Comparison of ENCODE assay signal across 8 cellular contexts in genomic region chr5:34007675-34008600, GRCh38. TPM values are rescaled to one million over a fixed set of nuclear protein-coding genes. Genes with fewer than 3 reads are reported as not detected.
DNase-seq lines count a peak whose midpoint lies in the region; ATAC-seq and TF ChIP-seq lines count a peak whose summit lies in the region.

AMACR (minus strand) TSS chr5:34008050; CDS start chr5:34008019, 31 bp downstream.

- ATAC-seq in GM19328 (IDR thresholded peaks at IDR 0.05; ENCODE audit: unreplicated experiment) = peak; percentile 95
- ATAC-seq in HG03469 (IDR thresholded peaks at IDR 0.05; ENCODE audit: unreplicated experiment) = peak; percentile 73
- peak; percentile 94 for ATAC-seq in left lung

- H3K9me3 ChIP-seq in left lung = no peaks in the 10 kb centered on the region

- CTCF ChIA-PET in activated CD4-positive, alpha-beta T cell treated with anti-CD3 and anti-CD28 coated beads, Interleukin-2, amount 10 ng/mL, durations not matched to agents 7 days and 5 days (lab: Charles Lee) = interaction anchor here (1.4 kb wide), 1 partner anchor 11 kb away, joined by 4 read pairs; no protein-coding TSS in a partner anchor

- H3K36me3 Mint-ChIP-seq in activated CD4-positive, alpha-beta T cell treated with anti-CD3 and anti-CD28 coated beads, Interleukin-2, amount 10 ng/mL, durations not matched to agents 7 days and 5 days (ENCODE audit: low read depth) = peaks cover 19% of the 10 kb centered on the region

- no peak for TF ChIP-seq CTCF in left lung (IDR thresholded peaks at IDR 0.05)

- peaks cover 12 to 15% of the 10 kb centered on the region in 2 donors for H3K4me1 ChIP-seq in left lung

- H3K27me3 Mint-ChIP-seq in activated CD4-positive, alpha-beta T cell treated with anti-CD3 and anti-CD28 coated beads, Interleukin-2, amount 10 ng/mL, durations not matched to agents 7 days and 5 days = no peaks in the 10 kb centered on the region

- peak within 1 kb of the TSS; percentile 98 to 99 for H3K27ac ChIP-seq in left lung

- peak within 1 kb of the TSS; percentile 67 to 71 for H3K4me3 ChIP-seq in left lung

- DNase-seq in C1 segment of cervical spinal cord (lab: John Stamatoyannopoulos, UW) (peak; percentile 75 to 99 (median 94)), NCI-H526 (lab: John Stamatoyannopoulos, UW) (peak; percentile 94 to 99), cortex of kidney (lab: John Stamatoyannopoulos, UW) (peak; percentile 84), left lung (peak; percentile 91 to 99)
- DNase-seq in activated CD4-positive, alpha-beta T cell treated with anti-CD3 and anti-CD28 coated beads, Interleukin-2, amount 10 ng/mL, durations not matched to agents 7 days and 5 days = peak; percentile 94
- peak; percentile 84 for DNase-seq in stimulated activated CD4-positive, alpha-beta T cell treated with anti-CD3 and anti-CD28 coated beads, Interleukin-2, amount 100 ng/mL, for 4 hours (ENCODE audit: low read depth)

- POLR2A ChIA-PET in activated CD4-positive, alpha-beta T cell treated with anti-CD3 and anti-CD28 coated beads, Interleukin-2, amount 10 ng/mL, durations not matched to agents 7 days and 5 days (lab: Charles Lee) = interaction anchor here (0.7 to 1.1 kb wide), 2 partner anchors 14 to 167 kb away, joined by 3 to 7 read pairs; no protein-coding TSS in a partner anchor

- peak within 1 kb of the TSS; percentile 92 for H3K27ac Mint-ChIP-seq in activated CD4-positive, alpha-beta T cell treated with anti-CD3 and anti-CD28 coated beads, Interleukin-2, amount 10 ng/mL, durations not matched to agents 7 days and 5 days

- H3K36me3 ChIP-seq in left lung = peaks cover 0 to 4% of the 10 kb centered on the region in 2 donors

- intact Hi-C loops in left lung (cut with DNase I) = no loop called here

- H3K4me3 Mint-ChIP-seq in activated CD4-positive, alpha-beta T cell treated with anti-CD3 and anti-CD28 coated beads, Interleukin-2, amount 10 ng/mL, durations not matched to agents 7 days and 5 days = peak within 1 kb of the TSS; percentile 84

- H3K4me1 Mint-ChIP-seq in activated CD4-positive, alpha-beta T cell treated with anti-CD3 and anti-CD28 coated beads, Interleukin-2, amount 10 ng/mL, durations not matched to agents 7 days and 5 days = peaks cover 28% of the 10 kb centered on the region

- no peaks in the 10 kb centered on the region for H3K27me3 ChIP-seq in left lung

- no peaks in the 10 kb centered on the region for H3K9me3 Mint-ChIP-seq in activated CD4-positive, alpha-beta T cell treated with anti-CD3 and anti-CD28 coated beads, Interleukin-2, amount 10 ng/mL, durations not matched to agents 7 days and 5 days

RNA-seq across cellular contexts. Expression of gene AMACR, which starts in this region (rescaled TPM):
- total RNA-seq in activated CD4-positive, alpha-beta T cell treated with anti-CD3 and anti-CD28 coated beads, Interleukin-2, amount 10 ng/mL, durations not matched to agents 7 days and 5 days = 1 to 10 TPM; 4.8 to 6.0 TPM
- 10 to 100 TPM; 13.6 to 24.3 TPM for total RNA-seq in left lung

Comparison
In these comparisons a context has a peak if more than half of its experiments do, and no peak if none do; other contexts are left out.
1. Peak in every context shown above with its lines: DNase-seq, ATAC-seq, H3K4me3 ChIP-seq and H3K27ac ChIP-seq.